Comparison of ENCODE assay signal across 12 cellular contexts in genomic region chr15:31341501-31342195, GRCh38. TPM values are rescaled to one million over a fixed set of nuclear protein-coding genes. Genes with fewer than 3 reads are reported as not detected.
DNase-seq lines count a peak whose midpoint lies in the region; ATAC-seq and TF ChIP-seq lines count a peak whose summit lies in the region.
"Had no signal": no experiment of that assay in that cellular context is flagged by ENCODE, and none has a peak within 500 bp of the region (broad histone marks: within the 10 kb centered on the region; RNA-seq: fewer than 3 reads in every experiment).

No MANE protein-coding gene starts in this region.

- peaks cover 29% of the 10 kb centered on the region for H3K4me1 ChIP-seq in foreskin keratinocyte

- no peaks in the 10 kb centered on the region for H3K27me3 ChIP-seq in foreskin keratinocyte
- H3K27me3 ChIP-seq: brain microvascular endothelial cell, sigmoid colon had no signal

- TF ChIP-seq CTCF in RWPE1 (conservative IDR thresholded peaks at IDR 0.05; ENCODE audit: low read depth) (no peak), foreskin keratinocyte (conservative IDR thresholded peaks at IDR 0.05) (no peak)

- peaks cover 90% of the 10 kb centered on the region for H3K4me1 Mint-ChIP-seq in activated T-cell treated with anti-CD3 and anti-CD28 coated beads, Interleukin-2, amount 50 U/mL, for 72 hours (ENCODE audit: low read depth)

- H3K27ac ChIP-seq in RWPE1 (peak overlapping the region; percentile 95), foreskin keratinocyte (no peak overlapping the region), temporal lobe (ENCODE audit: low read depth, low read length) (peak overlapping the region; percentile 92)
- H3K27ac ChIP-seq: brain microvascular endothelial cell had no signal

- H3K4me3 Mint-ChIP-seq in activated T-cell treated with anti-CD3 and anti-CD28 coated beads, Interleukin-2, amount 50 U/mL, for 72 hours = peak overlapping the region; percentile 97 to 100

- H3K27me3 Mint-ChIP-seq in activated T-cell treated with anti-CD3 and anti-CD28 coated beads, Interleukin-2, amount 50 U/mL, for 72 hours (ENCODE audit: low read depth) = no peaks in the 10 kb centered on the region

- intact Hi-C loops in sciatic nerve (cut with DNase I) = no loop called here

- no peak for DNase-seq in activated T-cell treated with anti-CD3 and anti-CD28 coated beads, Interleukin-2, amount 50 U/mL, for 72 hours
- DNase-seq in activated T-cell treated with anti-CD3 and anti-CD28 coated beads for 4 hours (no peak), RWPE1 (ENCODE audit: low spot score) (no peak), foreskin keratinocyte (no peak), sciatic nerve (ENCODE audit: low spot score) (no peak), SK-N-DZ (ENCODE audit: low spot score) (no peak), hypothalamus (lab: John Stamatoyannopoulos, UW) (no peak)
- DNase-seq: brain microvascular endothelial cell, sigmoid colon had no signal

- POLR2A ChIA-PET in RWPE1 (lab: Yijun Ruan, JAX; ENCODE audit: low non-redundant PET) = no interaction called here

- ATAC-seq in activated T-cell treated with anti-CD3 and anti-CD28 coated beads, Interleukin-2, amount 50 U/mL, for 72 hours (replicated peaks in 1 of 2) = no peak
- ATAC-seq in foreskin keratinocyte = peak; percentile 53
- ATAC-seq in sciatic nerve = no peak
- ATAC-seq: activated CD4-positive, CD25-positive, alpha-beta regulatory T cell treated with anti-CD3 and anti-CD28 coated beads, Interleukin-2, amount 50 U/mL, for 24 hours; Panc1 had no signal

- peaks cover 5 to 10% of the 10 kb centered on the region in 2 donors for H3K36me3 Mint-ChIP-seq in activated T-cell treated with anti-CD3 and anti-CD28 coated beads, Interleukin-2, amount 50 U/mL, for 72 hours (ENCODE audit: insufficient read depth in 2 of 2)

- peak overlapping the region; percentile 65 for H3K27ac Mint-ChIP-seq in activated T-cell treated with anti-CD3 and anti-CD28 coated beads, Interleukin-2, amount 50 U/mL, for 72 hours

- CTCF ChIA-PET in RWPE1 (lab: Yijun Ruan, JAX) = interaction anchor here (1.0 kb wide), 1 partner anchor 24 kb away, joined by 3 read pairs; no protein-coding TSS in a partner anchor

- H3K9me3 Mint-ChIP-seq in activated T-cell treated with anti-CD3 and anti-CD28 coated beads, Interleukin-2, amount 50 U/mL, for 72 hours = no peaks in the 10 kb centered on the region

RNA-seq across cellular contexts. Expression of gene KLF13, which starts 15.0 kb away (rescaled TPM):
- 100 to 1,000 TPM; 260 to 273 TPM for total RNA-seq in activated T-cell treated with anti-CD3 and anti-CD28 coated beads, Interleukin-2, amount 50 U/mL, for 72 hours
- total RNA-seq in foreskin keratinocyte (57.9 and 58.1 TPM in 2 replicates), temporal lobe (27.8 TPM), sciatic nerve (85.9 TPM)
- 54.9 and 55.8 TPM in 2 replicates for polyA plus RNA-seq in foreskin keratinocyte
- 65.3 and 76.1 TPM in 2 replicates for polyA plus RNA-seq in SK-N-DZ (2014; cell fraction: cytosol; rRNA removed)
- polyA plus RNA-seq in SK-N-DZ (2014; cell fraction: nucleus; rRNA removed) = 26.8 and 37.7 TPM in 2 replicates
